In the genomic region with DNA sequence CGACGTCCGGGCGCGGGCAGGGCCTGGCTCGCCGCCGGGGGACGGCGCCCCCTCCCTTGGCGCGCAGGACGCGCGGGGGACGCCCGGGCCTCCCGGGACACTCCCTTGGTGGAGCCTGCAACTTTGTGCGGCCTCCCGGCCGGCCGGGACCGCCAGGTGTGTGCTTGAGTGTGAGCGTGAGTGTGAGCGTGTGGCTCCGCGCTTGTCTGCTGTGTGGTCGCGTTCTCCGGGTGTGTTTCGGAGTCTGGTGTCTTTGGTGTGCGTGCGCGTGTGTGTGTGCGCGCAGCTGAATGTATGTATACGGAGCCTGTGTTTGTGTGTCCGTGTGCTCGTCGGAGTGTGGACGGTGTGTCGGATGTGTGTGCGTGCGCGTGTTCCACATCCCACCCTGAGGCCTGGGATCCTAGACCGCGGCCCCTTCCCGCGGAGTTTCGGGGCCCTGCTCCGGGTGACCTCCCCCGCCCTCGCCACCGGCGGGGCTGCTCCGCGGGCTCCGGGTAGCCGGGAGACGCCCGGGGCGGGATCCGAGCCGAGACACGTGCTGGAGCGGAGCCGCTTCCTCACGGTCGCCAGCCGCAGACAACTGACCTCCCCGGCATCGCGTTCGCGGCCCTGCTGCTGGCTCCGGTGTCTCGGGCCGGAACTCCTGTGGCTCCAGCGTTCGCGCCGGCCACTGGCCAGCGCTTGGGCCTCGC, we compare ENCODE assay signal across 8 cellular contexts. TPM values are rescaled to one million over a fixed set of nuclear protein-coding genes. Genes with fewer than 3 reads are reported as not detected.
DNase-seq lines count a peak whose midpoint lies in the region; ATAC-seq and TF ChIP-seq lines count a peak whose summit lies in the region.

No MANE protein-coding gene starts in this region.

- POLR2A ChIA-PET in CD4-positive, alpha-beta T cell (lab: Charles Lee): no interaction called here

- WGBS in mammary epithelial cell (ENCODE audit: low coverage, missing lambda C conversion rate): 22% methylated on average over 29 of the region's 84 CpGs

- peak overlapping the region; percentile 54 for H3K9ac ChIP-seq in mammary epithelial cell (ENCODE audit: insufficient read depth, low read length)

- no peaks in the 10 kb centered on the region for H3K9me3 ChIP-seq in CD4-positive, alpha-beta T cell (ENCODE audit: control insufficient read depth, low read length)
- H3K9me3 ChIP-seq in KOPT-K1 (ENCODE audit: insufficient read depth, low read length, poor library complexity, severe bottlenecking) (no peaks in the 10 kb centered on the region), mammary epithelial cell (replicated peaks; ENCODE audit: insufficient read depth, low read length) (no peaks in the 10 kb centered on the region)

- H3K27me3 ChIP-seq in CD4-positive, alpha-beta T cell (ENCODE audit: control insufficient read depth, insufficient read depth, low read length): peaks cover 51% of the 10 kb centered on the region
- H3K27me3 ChIP-seq in mammary epithelial cell (ENCODE audit: insufficient read depth, low read length): no peaks in the 10 kb centered on the region

- peaks cover 23% of the 10 kb centered on the region for H3K4me1 Mint-ChIP-seq in CD4-positive, alpha-beta T cell (ENCODE audit: low read depth)
- peaks cover 15% of the 10 kb centered on the region for H3K4me1 Mint-ChIP-seq in stimulated activated naive CD8-positive, alpha-beta T cell treated with anti-CD3 and anti-CD28 coated beads, Interleukin-15, amount 100 ng/mL, for 72 hours

- intact Hi-C loops in CD4-positive, alpha-beta T cell (cut with DNase I, micrococcal nuclease): loop anchor here (2.0 to 10.0 kb wide), 5 partner anchors 869 to 1687 kb away; no protein-coding TSS in a partner anchor
- intact Hi-C loops in mammary epithelial cell (cut with micrococcal nuclease): loop anchor here (2.0 to 10.0 kb wide), 10 partner anchors 21 to 1139 kb away; no protein-coding TSS in a partner anchor
- intact Hi-C loops in left colon (cut with DNase I, micrococcal nuclease): loop anchor here (10.0 kb wide), 4 partner anchors 847 to 1477 kb away; no protein-coding TSS in a partner anchor

- in situ Hi-C loops in mammary epithelial cell (cut with MboI; ENCODE audit: low sequenced_read_pairs in 2 of 2): loop anchor here (10.0 to 25.0 kb wide), 5 partner anchors 224 to 1477 kb away; a partner anchor contains a TSS

- dilution Hi-C loops in mammary epithelial cell (cut with HindIII; ENCODE audit: low sequenced_read_pairs): loop anchor here (25.0 kb wide), 1 partner anchor 474 kb away; no protein-coding TSS in a partner anchor

- BruUV-seq in mammary epithelial cell (replicated peaks; lab: Mats Ljungman, UMichigan): no TSS peak

- no peaks in the 10 kb centered on the region for H3K36me3 ChIP-seq in KOPT-K1 (ENCODE audit: insufficient read depth, low read length)
- H3K36me3 ChIP-seq in mammary epithelial cell (ENCODE audit: insufficient read depth, low read length): no peaks in the 10 kb centered on the region

- no peak overlapping the region for H3K27ac Mint-ChIP-seq in CD4-positive, alpha-beta T cell
- H3K27ac Mint-ChIP-seq in stimulated activated naive CD8-positive, alpha-beta T cell treated with anti-CD3 and anti-CD28 coated beads, Interleukin-15, amount 100 ng/mL, for 72 hours: no peak overlapping the region

- CTCF ChIA-PET in CD4-positive, alpha-beta T cell (lab: Charles Lee): no interaction called here
- CTCF ChIA-PET in mammary epithelial cell (lab: Charles Lee; ENCODE audit: low non-redundant PET): no interaction called here

- H3K36me3 Mint-ChIP-seq in CD4-positive, alpha-beta T cell (ENCODE audit: low read depth): no peaks in the 10 kb centered on the region

- peaks cover 32% of the 10 kb centered on the region for H3K4me1 ChIP-seq in mammary epithelial cell (ENCODE audit: insufficient read depth, low read length)

- H2AFZ ChIP-seq in mammary epithelial cell (ENCODE audit: low read depth, low read length): peak overlapping the region; percentile 85

- H4K20me1 ChIP-seq in mammary epithelial cell (ENCODE audit: insufficient read depth, low read length): no peaks in the 10 kb centered on the region

- peaks cover 64% of the 10 kb centered on the region for H3K27me3 Mint-ChIP-seq in CD4-positive, alpha-beta T cell
- peaks cover 68% of the 10 kb centered on the region for H3K27me3 Mint-ChIP-seq in stimulated activated naive CD8-positive, alpha-beta T cell treated with anti-CD3 and anti-CD28 coated beads, Interleukin-15, amount 100 ng/mL, for 72 hours

- peak overlapping the region; percentile 50 to 83 (median 71) for H3K4me3 ChIP-seq in mammary epithelial cell (replicated peaks in 1 of 3; ENCODE audit: insufficient read depth in 1 of 3, low read depth in 2 of 3, low read length in 3 of 3)

- ATAC-seq in CD4-positive, alpha-beta T cell (ENCODE audit: poor library complexity): no peak
- peak; percentile 27 for ATAC-seq in left colon
- peak; percentile 26 for ATAC-seq in stimulated activated naive CD8-positive, alpha-beta T cell treated with anti-CD3 and anti-CD28 coated beads, Interleukin-15, amount 100 ng/mL, for 72 hours
- ATAC-seq in HG03457 (IDR thresholded peaks at IDR 0.05; ENCODE audit: unreplicated experiment): no peak
- ATAC-seq in GM19328 (IDR thresholded peaks at IDR 0.05; ENCODE audit: unreplicated experiment): no peak

- peak overlapping the region; percentile 84 for H3K4me3 Mint-ChIP-seq in CD4-positive, alpha-beta T cell
- H3K4me3 Mint-ChIP-seq in stimulated activated naive CD8-positive, alpha-beta T cell treated with anti-CD3 and anti-CD28 coated beads, Interleukin-15, amount 100 ng/mL, for 72 hours: peak overlapping the region; percentile 58 to 68

- TF ChIP-seq CTCF in CD4-positive, alpha-beta T cell (IDR thresholded peaks at IDR 0.05): no peak
- TF ChIP-seq CTCF in mammary epithelial cell (conservative IDR thresholded peaks at IDR 0.05 in 1 of 2, IDR thresholded peaks at IDR 0.05 in 1 of 2; ENCODE audit: extremely low read depth in 1 of 2, insufficient read depth in 1 of 2, low read depth in 1 of 2, low read length in 2 of 2): no peak

- H3K9me3 Mint-ChIP-seq in CD4-positive, alpha-beta T cell: no peaks in the 10 kb centered on the region
- H3K9me3 Mint-ChIP-seq in stimulated activated naive CD8-positive, alpha-beta T cell treated with anti-CD3 and anti-CD28 coated beads, Interleukin-15, amount 100 ng/mL, for 72 hours: no peaks in the 10 kb centered on the region

- H3K27ac ChIP-seq in CD4-positive, alpha-beta T cell (ENCODE audit: low read depth, low read length): no peak overlapping the region
- peak overlapping the region; percentile 86 for H3K27ac ChIP-seq in KOPT-K1 (ENCODE audit: low read depth, low read length, poor library complexity, severe bottlenecking)
- H3K27ac ChIP-seq in mammary epithelial cell (ENCODE audit: insufficient read depth, low read depth, low read length): peak overlapping the region; percentile 73

- DNase-seq in CD4-positive, alpha-beta T cell: no peak
- DNase-seq in mammary epithelial cell (peak; percentile 53), left colon (peak in 1 of 2 donors; percentile 43)
- DNase-seq in stimulated activated naive CD8-positive, alpha-beta T cell treated with anti-CD3 and anti-CD28 coated beads, Interleukin-15, amount 100 ng/mL, for 72 hours: no peak
- no peak for DNase-seq in effector CD4-positive, alpha-beta T cell

- H3K79me2 ChIP-seq in mammary epithelial cell (ENCODE audit: insufficient read depth, low read length): peaks cover 51% of the 10 kb centered on the region

- H3K4me2 ChIP-seq in mammary epithelial cell (ENCODE audit: insufficient read depth, low read depth, low read length): peak overlapping the region; percentile 100

RNA-seq across cellular contexts. Expression of a gene that starts 1.7 kb away (rescaled TPM):
- total RNA-seq in CD4-positive, alpha-beta T cell: under 1 TPM; 0.16 to 0.56 TPM
- total RNA-seq in mammary epithelial cell: 10 to 100 TPM; 38.9 to 46.3 TPM
- polyA plus RNA-seq in mammary epithelial cell: 29.4 TPM
- polyA minus RNA-seq in mammary epithelial cell: 53.0 TPM
- total RNA-seq in left colon: 1 to 10 TPM; 2.0 to 2.4 TPM

RNA-seq across cellular contexts. Expression of a gene that starts 7.3 kb away (rescaled TPM):
- 1 to 10 TPM; 5.5 to 6.6 TPM for total RNA-seq in CD4-positive, alpha-beta T cell
- total RNA-seq in mammary epithelial cell: 10 to 100 TPM; 28.7 to 35.4 TPM
- polyA plus RNA-seq in mammary epithelial cell: 31.3 TPM
- polyA minus RNA-seq in mammary epithelial cell: 41.2 TPM
- 10 to 100 TPM; 14.3 to 20.6 TPM for total RNA-seq in left colon

RNA-seq across cellular contexts. Expression of a gene that starts 56.4 kb away (rescaled TPM):
- 10 to 100 TPM; 89.2 to 93.4 TPM for total RNA-seq in CD4-positive, alpha-beta T cell
- 10 to 100 TPM; 22.5 to 93.1 TPM for total RNA-seq in mammary epithelial cell
- 42.9 TPM for polyA plus RNA-seq in mammary epithelial cell
- polyA minus RNA-seq in mammary epithelial cell: 22.4 TPM
- 10 to 100 TPM; 62.7 to 71.3 TPM for total RNA-seq in left colon

Comparison
In these comparisons a context has a peak if more than half of its experiments do, and no peak if none do; other contexts are left out.
1. ATAC-seq: peak in left colon (single experiment) and stimulated activated naive CD8-positive, alpha-beta T cell treated with anti-CD3 and anti-CD28 coated beads, Interleukin-15, amount 100 ng/mL, for 72 hours (single experiment); none in CD4-positive, alpha-beta T cell (single experiment), HG03457 (single experiment) and GM19328 (single experiment).
2. RNA of a gene that starts 1.7 kb away (total RNA-seq): 38.9 to 46.3 TPM in mammary epithelial cell; 2.0 to 2.4 TPM in left colon and 0.16 to 0.56 TPM in CD4-positive, alpha-beta T cell; every median in the first group is over 10 times any median in the second.